8 cellular contexts compared by ENCODE assay signal in genomic region chr5:60295423-60295822, GRCh38.
DNase-seq lines count a peak whose midpoint lies in the region; ATAC-seq and TF ChIP-seq lines count a peak whose summit lies in the region.

No MANE protein-coding gene starts in this region.

- H4K20me1 ChIP-seq in OCI-LY1 (ENCODE audit: insufficient read depth, low read length), result no peaks in the 10 kb centered on the region

- H3K27me3 ChIP-seq in OCI-LY1 (ENCODE audit: insufficient read depth, low read length), result no peaks in the 10 kb centered on the region
- no peaks in the 10 kb centered on the region for H3K27me3 ChIP-seq in testis
- H3K27me3 ChIP-seq in tibial nerve, result no peaks in the 10 kb centered on the region

- H3F3A ChIP-seq in OCI-LY1 (ENCODE audit: insufficient read depth, low read length), result no peaks in the 10 kb centered on the region

- no peaks in the 10 kb centered on the region for H3K36me3 ChIP-seq in OCI-LY1 (ENCODE audit: insufficient read depth, low read length)
- H3K36me3 ChIP-seq in testis (ENCODE audit: low read depth, missing control alignments), result no peaks in the 10 kb centered on the region
- H3K36me3 ChIP-seq in tibial nerve, result no peaks in the 10 kb centered on the region

- TF ChIP-seq CTCF in AG09309 (IDR thresholded peaks at IDR 0.05; ENCODE audit: control insufficient read depth, insufficient read depth, low read depth, low read length, missing control alignments), result peak; percentile 78
- TF ChIP-seq CTCF in OCI-LY1 (IDR thresholded peaks at IDR 0.05; ENCODE audit: low read length), result peak; percentile 77
- TF ChIP-seq CTCF in testis (IDR thresholded peaks at IDR 0.05), result peak in 1 of 3 experiments; percentile 27
- peak in 1 of 5 experiments; percentile 7 for TF ChIP-seq CTCF in tibial nerve (IDR thresholded peaks at IDR 0.05)

- H3K9me2 ChIP-seq in OCI-LY1 (ENCODE audit: low read depth, low read length), result no peaks in the 10 kb centered on the region

- no peak overlapping the region for H2AFZ ChIP-seq in OCI-LY1 (ENCODE audit: low read length)

- no peak for TF ChIP-seq POLR2A in testis (IDR thresholded peaks at IDR 0.05)
- no peak for TF ChIP-seq POLR2A in tibial nerve (IDR thresholded peaks at IDR 0.05)

- H3K4me1 ChIP-seq in OCI-LY1 (ENCODE audit: insufficient read depth, low read length, severe bottlenecking) (no peaks in the 10 kb centered on the region), testis (no peaks in the 10 kb centered on the region), tibial nerve (no peaks in the 10 kb centered on the region)

- 29 to 33% methylated on average over 2 of the region's 2 CpGs for WGBS in testis, 2 donors
- WGBS in tibial nerve, 2 donors, result 10 to 13% methylated on average over 2 of the region's 2 CpGs

- DNase-seq in AG09309 (ENCODE audit: low read depth) (no peak), foreskin melanocyte (peak; percentile 31), testis (peak; percentile 42), KG1 (lab: John Stamatoyannopoulos, UW) (no peak), NOMO-1 (lab: John Stamatoyannopoulos, UW; ENCODE audit: unreplicated experiment in 2 of 2) (no peak), tibial nerve (ENCODE audit: low spot score in 2 of 2) (no peak)

- H3K9ac ChIP-seq in OCI-LY1 (ENCODE audit: low read length), result no peak overlapping the region

- intact Hi-C loops in testis (cut with DNase I; ENCODE audit: low total_unique reads), result no loop called here

- peak; percentile 58 for ATAC-seq in GM19397 (IDR thresholded peaks at IDR 0.05; ENCODE audit: unreplicated experiment)

- no peak overlapping the region for H3K4me3 ChIP-seq in AG09309 (ENCODE audit: control insufficient read depth, low read depth, low read length)
- no peak overlapping the region for H3K4me3 ChIP-seq in OCI-LY1 (ENCODE audit: low read depth, low read length, poor library complexity, severe bottlenecking)
- no peak overlapping the region for H3K4me3 ChIP-seq in testis
- no peak overlapping the region for H3K4me3 ChIP-seq in tibial nerve

- no peak overlapping the region for H3K27ac ChIP-seq in OCI-LY1 (ENCODE audit: low read depth, low read length, poor library complexity, severe bottlenecking)
- no peak overlapping the region for H3K27ac ChIP-seq in testis
- H3K27ac ChIP-seq in tibial nerve, result no peak overlapping the region

- TF ChIP-seq EP300 in tibial nerve (IDR thresholded peaks at IDR 0.05), result no peak

- no peaks in the 10 kb centered on the region for H3K79me2 ChIP-seq in OCI-LY1 (ENCODE audit: insufficient read depth, low read length)

- no peak overlapping the region for H3K4me2 ChIP-seq in OCI-LY1 (ENCODE audit: low read length)

- no peaks in the 10 kb centered on the region for H3K9me3 ChIP-seq in OCI-LY1 (ENCODE audit: low read length)
- H3K9me3 ChIP-seq in testis, result no peaks in the 10 kb centered on the region
- H3K9me3 ChIP-seq in tibial nerve, result no peaks in the 10 kb centered on the region

Comparison
In these comparisons a context has a peak if more than half of its experiments do, and no peak if none do; other contexts are left out.
1. DNase-seq: peak in foreskin melanocyte (single experiment) and testis (single experiment); none in AG09309 (single experiment), KG1 (single experiment), NOMO-1 (0 of 2) and tibial nerve (0 of 2).